ENCODE assay signal across 8 cellular contexts in genomic region chr20:59087829-59088433, GRCh38. TPM values are rescaled to one million over a fixed set of nuclear protein-coding genes. Genes with fewer than 3 reads are reported as not detected.
A peak's percentile ranks its signal among the peaks of the same experiment; 100 is the strongest.
DNase-seq lines count a peak whose midpoint lies in the region; ATAC-seq and TF ChIP-seq lines count a peak whose summit lies in the region.

No MANE protein-coding gene starts in this region.

- H3K4me3 ChIP-seq in GM06990 (replicated peaks; ENCODE audit: low read depth, low read length) (no peak overlapping the region), cardiac muscle cell (no peak overlapping the region), aorta (ENCODE audit: low read length in 2 of 2) (no peak overlapping the region)

- no peaks in the 10 kb centered on the region for H3K9me3 Mint-ChIP-seq in activated naive CD8-positive, alpha-beta T cell treated with anti-CD3 and anti-CD28 coated beads, Interleukin-2, amount 10 ng/mL, durations not matched to agents 7 days and 5 days

- no peak overlapping the region for H3K4me3 Mint-ChIP-seq in activated naive CD8-positive, alpha-beta T cell treated with anti-CD3 and anti-CD28 coated beads, Interleukin-2, amount 10 ng/mL, durations not matched to agents 7 days and 5 days

- H3K27me3 ChIP-seq in GM06990 (replicated peaks; ENCODE audit: control insufficient read depth, insufficient read depth, low read length) (peaks cover 4% of the 10 kb centered on the region), cardiac muscle cell (no peaks in the 10 kb centered on the region), aorta (ENCODE audit: control insufficient read depth in 1 of 2, insufficient read depth in 2 of 2, low read length in 1 of 2) (no peaks in the 10 kb centered on the region)

- H3K27me3 Mint-ChIP-seq in activated naive CD8-positive, alpha-beta T cell treated with anti-CD3 and anti-CD28 coated beads, Interleukin-2, amount 10 ng/mL, durations not matched to agents 7 days and 5 days, result peaks cover 17% of the 10 kb centered on the region

- H3K4me1 Mint-ChIP-seq in activated naive CD8-positive, alpha-beta T cell treated with anti-CD3 and anti-CD28 coated beads, Interleukin-2, amount 10 ng/mL, durations not matched to agents 7 days and 5 days, result peaks cover 1% of the 10 kb centered on the region

- POLR2A ChIA-PET in activated naive CD8-positive, alpha-beta T cell treated with anti-CD3 and anti-CD28 coated beads, Interleukin-2, amount 10 ng/mL, durations not matched to agents 7 days and 5 days (lab: Charles Lee), result interaction anchor here (0.6 to 1.2 kb wide), 4 partner anchors 54 to 139 kb away, joined by 3 to 4 read pairs (median 3); no protein-coding TSS in a partner anchor

- DNase-seq in GM06990 (ENCODE audit: extremely low read depth, insufficient read length), result peak; percentile 22
- DNase-seq in NCI-H1092 treated with DMSO at 0.1 percent for 48 hours (lab: John Stamatoyannopoulos, UW), result peak; percentile 34
- DNase-seq in SW480 (ENCODE audit: low spot score), result peak; percentile 82
- DNase-seq in activated naive CD8-positive, alpha-beta T cell treated with anti-CD3 and anti-CD28 coated beads, Interleukin-2, amount 10 ng/mL, durations not matched to agents 7 days and 5 days, result peak; percentile 81
- DNase-seq in cardiac muscle cell (ENCODE audit: low read depth in 1 of 2, low spot score in 1 of 2), result peak; percentile 70 to 78
- peak; percentile 11 for DNase-seq in pulmonary artery endothelial cell (ENCODE audit: low read depth, low spot score)
- peak; percentile 86 to 93 for DNase-seq in aorta

- ATAC-seq in activated naive CD8-positive, alpha-beta T cell treated with anti-CD3 and anti-CD28 coated beads, Interleukin-2, amount 10 ng/mL, durations not matched to agents 7 days and 5 days (ENCODE audit: low read depth), result peak; percentile 76
- peak; percentile 82 for ATAC-seq in aorta (ENCODE audit: low FRiP score)
- no peak for ATAC-seq in GM21825 (IDR thresholded peaks at IDR 0.05; ENCODE audit: unreplicated experiment)

- TF ChIP-seq CTCF in GM06990 (IDR thresholded peaks at IDR 0.05; ENCODE audit: insufficient read depth, low read length, poor library complexity, severe bottlenecking), result peak; percentile 90
- TF ChIP-seq CTCF in cardiac muscle cell (IDR thresholded peaks at IDR 0.05; ENCODE audit: low read depth, low read length), result peak; percentile 96

- intact Hi-C loops in aorta (cut with DNase I), result loop anchor here (2.0 to 10.0 kb wide), 4 partner anchors 135 to 369 kb away; no protein-coding TSS in a partner anchor

- H3K36me3 Mint-ChIP-seq in activated naive CD8-positive, alpha-beta T cell treated with anti-CD3 and anti-CD28 coated beads, Interleukin-2, amount 10 ng/mL, durations not matched to agents 7 days and 5 days, result no peaks in the 10 kb centered on the region

- no peaks in the 10 kb centered on the region for H3K9me3 ChIP-seq in cardiac muscle cell (ENCODE audit: low read depth)
- no peaks in the 10 kb centered on the region for H3K9me3 ChIP-seq in aorta (ENCODE audit: control insufficient read depth, low read length)

- WGBS in aorta, 2 donors, result 14 to 15% methylated on average over 5 of the region's 5 CpGs

- no peak overlapping the region for H3K27ac Mint-ChIP-seq in activated naive CD8-positive, alpha-beta T cell treated with anti-CD3 and anti-CD28 coated beads, Interleukin-2, amount 10 ng/mL, durations not matched to agents 7 days and 5 days

- H3K27ac ChIP-seq in cardiac muscle cell, result no peak overlapping the region
- no peak overlapping the region for H3K27ac ChIP-seq in aorta (ENCODE audit: low read depth in 1 of 2, low read length in 2 of 2)

- H3K36me3 ChIP-seq in GM06990 (ENCODE audit: control insufficient read depth, insufficient read depth, low read length) (no peaks in the 10 kb centered on the region), cardiac muscle cell (no peaks in the 10 kb centered on the region), aorta (ENCODE audit: control insufficient read depth in 1 of 2, insufficient read depth in 2 of 2, low read length in 1 of 2) (no peaks in the 10 kb centered on the region)

- H3K4me1 ChIP-seq in cardiac muscle cell (ENCODE audit: low read depth) (no peaks in the 10 kb centered on the region), aorta (ENCODE audit: control insufficient read depth in 1 of 2, insufficient read depth in 2 of 2, low read length in 2 of 2) (no peaks in the 10 kb centered on the region)

RNA-seq across cellular contexts. Expression of gene PRELID3B, which starts 45.3 kb away (rescaled TPM):
- 10 to 100 TPM; 57.3 to 65.7 TPM for total RNA-seq in activated naive CD8-positive, alpha-beta T cell treated with anti-CD3 and anti-CD28 coated beads, Interleukin-2, amount 10 ng/mL, durations not matched to agents 7 days and 5 days
- total RNA-seq in cardiac muscle cell (37.6 and 40.9 TPM in 2 replicates), pulmonary artery endothelial cell (93.3 and 104 TPM in 2 replicates), aorta (10 to 100 TPM; 24.0 to 33.1 TPM)
- polyA plus RNA-seq in cardiac muscle cell (30.0 and 39.5 TPM in 2 replicates), aorta (10 to 100 TPM; 19.5 to 44.2 TPM)

RNA-seq across cellular contexts. Expression of gene ATP5F1E, which starts 55.8 kb away (rescaled TPM):
- total RNA-seq in activated naive CD8-positive, alpha-beta T cell treated with anti-CD3 and anti-CD28 coated beads, Interleukin-2, amount 10 ng/mL, durations not matched to agents 7 days and 5 days, result 10 to 100 TPM; 81.1 to 87.3 TPM
- total RNA-seq in cardiac muscle cell, result 17.9 and 34.9 TPM in 2 replicates
- 211 and 281 TPM in 2 replicates for polyA plus RNA-seq in cardiac muscle cell
- total RNA-seq in pulmonary artery endothelial cell, result 34.8 and 35.8 TPM in 2 replicates
- 10 to 100 TPM; 48.2 to 50.1 TPM for total RNA-seq in aorta
- polyA plus RNA-seq in aorta, result 100 to 1,000 TPM in 1 of 2 donors, 10 to 100 TPM in 1; 51.5 to 110 TPM

Comparison
In these comparisons a context has a peak if more than half of its experiments do, and no peak if none do; other contexts are left out.
1. DNase-seq: peak in every context shown above with its lines; median percentile 90 in aorta; 82 in SW480; 81 in activated naive CD8-positive, alpha-beta T cell treated with anti-CD3 and anti-CD28 coated beads, Interleukin-2, amount 10 ng/mL, durations not matched to agents 7 days and 5 days; 74 in cardiac muscle cell; 34 in NCI-H1092 treated with DMSO at 0.1 percent for 48 hours; 22 in GM06990; 11 in pulmonary artery endothelial cell.